Comparison of ENCODE assay signal across 8 cellular contexts in the genomic region with DNA sequence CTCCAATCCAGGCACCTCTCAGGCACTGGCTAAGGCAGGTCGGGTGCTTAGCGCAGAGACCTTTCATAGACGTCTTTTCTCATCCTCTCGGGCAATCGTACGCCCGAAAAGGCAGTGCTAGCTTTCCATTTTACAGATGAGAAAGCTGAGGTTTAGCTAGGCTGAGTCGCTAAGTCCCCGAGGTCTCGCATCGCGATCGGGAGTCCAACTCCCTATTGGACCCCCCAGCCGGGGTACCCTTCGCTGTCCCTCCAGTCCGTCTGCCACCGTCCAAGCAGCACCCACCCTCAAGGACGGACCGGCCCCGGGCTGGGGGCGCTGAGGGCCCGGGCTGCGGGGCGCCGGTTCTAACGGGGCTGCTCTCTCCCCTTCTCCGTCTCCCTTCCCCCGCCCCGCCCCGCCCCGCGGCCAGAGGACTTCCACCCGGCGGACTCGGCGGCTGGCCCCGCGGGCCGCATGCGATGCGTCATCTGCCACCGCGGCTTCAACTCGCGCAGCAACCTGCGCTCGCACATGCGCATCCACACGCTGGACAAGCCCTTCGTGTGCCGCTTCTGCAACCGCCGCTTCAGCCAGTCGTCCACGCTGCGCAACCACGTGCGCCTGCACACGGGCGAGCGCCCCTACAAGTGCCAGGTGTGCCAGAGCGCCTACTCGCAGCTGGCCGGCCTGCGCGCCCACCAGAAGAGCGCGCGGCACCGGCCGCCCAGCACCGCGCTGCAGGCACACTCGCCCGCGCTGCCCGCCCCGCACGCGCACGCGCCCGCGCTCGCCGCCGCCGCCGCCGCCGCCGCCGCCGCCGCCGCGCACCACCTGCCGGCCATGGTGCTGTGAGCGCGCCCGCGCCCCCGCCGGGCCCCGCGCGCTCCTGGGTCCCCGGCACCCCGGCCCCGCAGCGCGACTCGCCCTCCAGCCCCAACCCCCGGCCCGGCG. TPM values are rescaled to one million over a fixed set of nuclear protein-coding genes. Genes with fewer than 3 reads are reported as not detected.
A peak's percentile ranks its signal among the peaks of the same experiment; 100 is the strongest.
DNase-seq lines count a peak whose midpoint lies in the region; ATAC-seq and TF ChIP-seq lines count a peak whose summit lies in the region.

No MANE protein-coding gene starts in this region.

- peaks cover 3% of the 10 kb centered on the region for H3K4me1 Mint-ChIP-seq in neural progenitor cell

- H3K4me1 ChIP-seq in DOHH2 (ENCODE audit: control insufficient read depth, low read length) = peaks cover 13% of the 10 kb centered on the region
- H3K4me1 ChIP-seq in Peyer's patch = peaks cover 0 to 13% (median 5%) of the 10 kb centered on the region in 4 donors
- H3K4me1 ChIP-seq in neural progenitor cell = no peaks in the 10 kb centered on the region
- H3K4me1 ChIP-seq in testis = peaks cover 8% of the 10 kb centered on the region

- no peaks in the 10 kb centered on the region for H4K20me1 ChIP-seq in DOHH2 (ENCODE audit: control insufficient read depth, insufficient read depth, low read depth, low read length)
- no peaks in the 10 kb centered on the region for H4K20me1 ChIP-seq in neural progenitor cell (ENCODE audit: low read depth)

- ATAC-seq in HG03378 (IDR thresholded peaks at IDR 0.05; ENCODE audit: unreplicated experiment) = no peak

- H3K9ac ChIP-seq in neural progenitor cell = no peak overlapping the region

- no peaks in the 10 kb centered on the region for H3K36me3 ChIP-seq in DOHH2 (ENCODE audit: control insufficient read depth, low read length)
- no peaks in the 10 kb centered on the region for H3K36me3 ChIP-seq in Peyer's patch
- no peaks in the 10 kb centered on the region for H3K36me3 ChIP-seq in neural progenitor cell
- H3K36me3 ChIP-seq in testis (ENCODE audit: low read depth, missing control alignments) = no peaks in the 10 kb centered on the region

- H3K27ac Mint-ChIP-seq in neural progenitor cell = no peak overlapping the region

- H3K27me3 ChIP-seq in DOHH2 (ENCODE audit: control insufficient read depth, low read length) (peaks cover 16% of the 10 kb centered on the region), Peyer's patch (peaks cover 0 to 4% of the 10 kb centered on the region in 2 donors), neural progenitor cell (peaks cover 68% of the 10 kb centered on the region), testis (no peaks in the 10 kb centered on the region)

- H2AFZ ChIP-seq in neural progenitor cell (replicated peaks) = peak overlapping the region; percentile 90

- TF ChIP-seq CTCF in DOHH2 (IDR thresholded peaks at IDR 0.05; ENCODE audit: low read depth, low read length, poor library complexity, severe bottlenecking) = no peak
- peak in 1 of 6 experiments; percentile 3 for TF ChIP-seq CTCF in Peyer's patch (IDR thresholded peaks at IDR 0.05)
- TF ChIP-seq CTCF in neural progenitor cell (IDR thresholded peaks at IDR 0.05) = no peak
- TF ChIP-seq CTCF in testis (IDR thresholded peaks at IDR 0.05) = no peak

- 4 to 11% methylated on average over 22 to 63 of the region's 116 CpGs for WGBS in testis, 2 donors

- intact Hi-C loops in testis (cut with DNase I; ENCODE audit: low total_unique reads) = no loop called here

- peak overlapping the region; percentile 100 for H3K4me2 ChIP-seq in DOHH2 (ENCODE audit: low read length)
- H3K4me2 ChIP-seq in neural progenitor cell = peak overlapping the region; percentile 93

- no peak for TF ChIP-seq POLR2A in Peyer's patch (IDR thresholded peaks at IDR 0.05)
- TF ChIP-seq POLR2A in testis (IDR thresholded peaks at IDR 0.05) = no peak

- H3F3A ChIP-seq in DOHH2 (ENCODE audit: control insufficient read depth, insufficient read depth) (peaks cover 4% of the 10 kb centered on the region; the same call in 1 of the 2 replicates), neural progenitor cell (ENCODE audit: low read depth) (peaks cover 7% of the 10 kb centered on the region)

- no peaks in the 10 kb centered on the region for H3K79me2 ChIP-seq in DOHH2 (ENCODE audit: control insufficient read depth, low read length)
- H3K79me2 ChIP-seq in neural progenitor cell (ENCODE audit: low read depth) = no peaks in the 10 kb centered on the region

- no peaks in the 10 kb centered on the region for H3K9me2 ChIP-seq in DOHH2 (replicated peaks; ENCODE audit: control insufficient read depth, low read length)

- H3K4me3 Mint-ChIP-seq in neural progenitor cell = peak overlapping the region; percentile 74

- H3K4me3 ChIP-seq in DOHH2 (ENCODE audit: low read length) (peak overlapping the region; percentile 88), Peyer's patch (peak overlapping the region; percentile 49 to 83 (median 67)), neural progenitor cell (peak overlapping the region; percentile 72), testis (peak overlapping the region; percentile 48 to 63)

- H3K9me3 Mint-ChIP-seq in neural progenitor cell = peaks cover 10% of the 10 kb centered on the region

- H3K36me3 Mint-ChIP-seq in neural progenitor cell = peaks cover 2% of the 10 kb centered on the region

- H3K27ac ChIP-seq in DOHH2 (ENCODE audit: low read depth, low read length) (no peak overlapping the region), Peyer's patch (peak overlapping the region in 2 of 4 donors; percentile 38 to 81), neural progenitor cell (no peak overlapping the region), testis (no peak overlapping the region)

- DNase-seq in HT1080 (ENCODE audit: low read depth) (peak; percentile 82), Peyer's patch (peak; percentile 46 to 93 (median 90)), fibroblast of the conjunctiva (ENCODE audit: low read depth) (peak; percentile 41), neural progenitor cell (ENCODE audit: low spot score) (peak; percentile 90), testis (peak; percentile 76)
- peak; percentile 53 for DNase-seq in activated T-helper 9 cell treated with anti-CD3 and anti-CD28 coated beads, Interleukin-2, amount 50 U/mL, for 16 hours (ENCODE audit: low read depth)

- H3K9me3 ChIP-seq in DOHH2 (ENCODE audit: control insufficient read depth, insufficient read depth, low read length) (peaks cover 4% of the 10 kb centered on the region; the same call in 1 of the 2 replicates), Peyer's patch (peaks cover 0 to 7% (median 0%) of the 10 kb centered on the region in 4 donors), neural progenitor cell (ENCODE audit: low read depth) (no peaks in the 10 kb centered on the region), testis (no peaks in the 10 kb centered on the region)

- peaks cover 53% of the 10 kb centered on the region for H3K27me3 Mint-ChIP-seq in neural progenitor cell (ENCODE audit: insufficient read depth, low read depth)

RNA-seq across cellular contexts. Expression of a gene that starts 12.5 kb away (rescaled TPM):
- total RNA-seq in HT1080 (2014; rRNA removed; shearing (Covaris generic)) = 65.0 and 69.6 TPM in 2 replicates
- polyA plus RNA-seq in HT1080 (2015; cell fraction: cytosol; rRNA removed) = 50.5 and 53.3 TPM in 2 replicates
- 77.7 and 81.6 TPM in 2 replicates for polyA plus RNA-seq in HT1080 (2015; cell fraction: nucleus; rRNA removed)
- total RNA-seq in Peyer's patch (10 to 100 TPM; 19.1 to 33.8 (median 20.8) TPM), neural progenitor cell (ENCODE audit: low replicate concordance) (59.1 and 75.5 TPM in 2 replicates), testis (10 to 100 TPM; 20.3 to 24.7 TPM)
- 15.3 TPM for polyA plus RNA-seq in testis (ENCODE audit: insufficient read depth, low read depth, low replicate concordance)

RNA-seq across cellular contexts. Expression of a gene that starts 16.7 kb away (rescaled TPM):
- 0.07 and 0.10 TPM in 2 replicates for total RNA-seq in HT1080 (2014; rRNA removed; shearing (Covaris generic))
- 0.33 and 0.36 TPM in 2 replicates for polyA plus RNA-seq in HT1080 (2015; cell fraction: cytosol; rRNA removed)
- polyA plus RNA-seq in HT1080 (2015; cell fraction: nucleus; rRNA removed) = 0.06 and 0.10 TPM in 2 replicates
- 1 to 10 TPM in 1 of 4 donors, not detected in 3; 1.8 TPM for total RNA-seq in Peyer's patch
- not detected in 2 replicates for total RNA-seq in neural progenitor cell (ENCODE audit: low replicate concordance)
- total RNA-seq in testis = under 1 TPM; 0.68 to 0.71 TPM
- polyA plus RNA-seq in testis (ENCODE audit: insufficient read depth, low read depth, low replicate concordance) = 0.32 TPM
